8 cellular contexts compared by ENCODE assay signal in genomic region chr10:123132576-123133477, GRCh38.
DNase-seq lines count a peak whose midpoint lies in the region; ATAC-seq, FAIRE-seq and TF ChIP-seq lines count a peak whose summit lies in the region.

No MANE protein-coding gene starts in this region.

- peak overlapping the region; percentile 47 for H2AFZ ChIP-seq in MM.1S (ENCODE audit: low read length)

- ATAC-seq in GM18520 (IDR thresholded peaks at IDR 0.05; ENCODE audit: unreplicated experiment): no peak

- TF ChIP-seq CTCF in MM.1S (IDR thresholded peaks at IDR 0.05; ENCODE audit: low read length) (peak; percentile 90), astrocyte of the spinal cord (IDR thresholded peaks at IDR 0.05; ENCODE audit: low read depth, low read length) (peak; percentile 94)

- DNase-seq in AG20443 (ENCODE audit: low spot score) (peak; percentile 93), GM19239 (ENCODE audit: insufficient read length, low spot score) (peak; percentile 94), MM.1S (peak; percentile 81), T1000 (lab: John Stamatoyannopoulos, UW) (peak; percentile 34), astrocyte of the spinal cord (ENCODE audit: low read depth, low spot score) (peak; percentile 78), skeletal muscle cell (ENCODE audit: low read depth) (no peak)

- H3K27ac ChIP-seq in MM.1S (ENCODE audit: low read length): no peak overlapping the region

- in situ Hi-C loops in astrocyte of the spinal cord (cut with HindIII; ENCODE audit: low sequenced_read_pairs): no loop called here

- H3K79me2 ChIP-seq in MM.1S (ENCODE audit: low read length): no peaks in the 10 kb centered on the region

- peak; percentile 98 for FAIRE-seq in GM19239 (lab: Jason Lieb, UNC)

- H3K9ac ChIP-seq in MM.1S (ENCODE audit: low read length): no peak overlapping the region

- no peaks in the 10 kb centered on the region for H3K9me3 ChIP-seq in MM.1S (replicated peaks; ENCODE audit: insufficient read depth, low read length)

- H3K27me3 ChIP-seq in MM.1S (replicated peaks; ENCODE audit: insufficient read depth, low read length): no peaks in the 10 kb centered on the region; the same call in 1 of the 2 replicates

- no peaks in the 10 kb centered on the region for H3K9me2 ChIP-seq in MM.1S (replicated peaks; ENCODE audit: insufficient read depth, low read length)

- no peaks in the 10 kb centered on the region for H4K20me1 ChIP-seq in MM.1S (ENCODE audit: insufficient read depth, low read length)

- H3F3A ChIP-seq in MM.1S (ENCODE audit: insufficient read depth, low read length): no peaks in the 10 kb centered on the region

- H3K4me1 ChIP-seq in MM.1S (ENCODE audit: low read length): no peaks in the 10 kb centered on the region

- H3K4me3 ChIP-seq in MM.1S (ENCODE audit: low read length): peak overlapping the region; percentile 13
- H3K4me3 ChIP-seq in astrocyte of the spinal cord (ENCODE audit: low read depth, low read length): no peak overlapping the region
- peak overlapping the region; percentile 25 for H3K4me3 ChIP-seq in iPS-11a (ENCODE audit: low read depth, low read length)
- peak overlapping the region; percentile 42 for H3K4me3 ChIP-seq in skeletal muscle cell (ENCODE audit: low read depth, low read length)

- H3K36me3 ChIP-seq in MM.1S (replicated peaks; ENCODE audit: insufficient read depth, low read length): no peaks in the 10 kb centered on the region

- H3K4me2 ChIP-seq in MM.1S (ENCODE audit: low read depth, low read length): peak overlapping the region; percentile 75
